Comparison of ENCODE assay signal across 29 cellular contexts in the genomic region with DNA sequence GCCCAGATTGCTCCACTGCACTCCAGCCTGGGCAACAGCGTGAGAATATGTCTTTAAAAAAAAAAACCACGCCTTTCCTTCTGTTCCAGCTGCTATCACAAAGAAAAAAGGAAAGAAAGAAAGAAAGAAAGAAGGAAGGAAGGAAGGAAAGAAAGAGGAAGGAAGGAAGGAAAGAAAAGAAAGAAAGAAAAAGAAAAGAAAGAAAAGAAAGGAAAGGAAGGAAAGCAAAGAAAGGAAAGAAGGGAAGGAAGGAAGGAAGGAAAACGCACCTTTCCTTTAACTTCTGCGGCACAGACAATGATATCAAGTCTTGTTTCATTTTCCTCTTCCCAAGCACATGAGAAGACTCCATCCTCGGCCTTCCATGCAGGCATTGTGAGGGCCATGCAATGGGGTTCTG.
"Had no signal": no experiment of that assay in that cellular context is flagged by ENCODE, and none has a peak within 500 bp of the region (broad histone marks: within the 10 kb centered on the region; RNA-seq: fewer than 3 reads in every experiment).

No MANE protein-coding gene starts in this region.

- H3K36me3 Mint-ChIP-seq: activated naive CD4-positive, alpha-beta T cell treated with anti-CD3 and anti-CD28 coated beads, Interleukin-2, amount 50 U/mL, for 72 hours; T-cell had no signal

- H3K27ac Mint-ChIP-seq: activated CD4-positive, alpha-beta T cell treated with anti-CD3 and anti-CD28 coated beads, Interleukin-2, amount 10 ng/mL, durations not matched to agents 24 days and 14 days; activated CD8-positive, alpha-beta T cell treated with anti-CD3 and anti-CD28 coated beads for 36 hours; activated naive CD4-positive, alpha-beta T cell treated with anti-CD3 and anti-CD28 coated beads, Interleukin-2, amount 50 U/mL, for 72 hours; activated T-cell treated with anti-CD3 and anti-CD28 coated beads, Interleukin-2, amount 50 U/mL, for 72 hours; activated T-helper 17 cell treated with anti-CD3 and anti-CD28 coated beads, Interleukin-2, amount 50 U/mL, for 72 hours; T-cell; T-helper 17 cell had no signal

- H3K27ac ChIP-seq: adrenal gland, body of pancreas, Peyer's patch, SJSA1 had no signal

- H3K9me3 ChIP-seq: adrenal gland, body of pancreas, Peyer's patch, SJSA1, SK-N-SH had no signal

- FAIRE-seq: astrocyte had no signal

- H3K4me1 ChIP-seq: adrenal gland had no signal

- H3K4me3 Mint-ChIP-seq: activated CD4-positive, alpha-beta T cell treated with anti-CD3 and anti-CD28 coated beads, Interleukin-2, amount 10 ng/mL, durations not matched to agents 24 days and 14 days; activated CD8-positive, alpha-beta T cell treated with anti-CD3 and anti-CD28 coated beads for 36 hours; activated T-cell treated with anti-CD3 and anti-CD28 coated beads, Interleukin-2, amount 50 U/mL, for 72 hours; activated T-helper 17 cell treated with anti-CD3 and anti-CD28 coated beads, Interleukin-2, amount 50 U/mL, for 72 hours; T-cell; T-helper 17 cell had no signal

- H3K27me3 Mint-ChIP-seq: activated CD8-positive, alpha-beta T cell treated with anti-CD3 and anti-CD28 coated beads for 36 hours; activated T-helper 17 cell treated with anti-CD3 and anti-CD28 coated beads, Interleukin-2, amount 50 U/mL, for 72 hours had no signal

- H3K4me1 Mint-ChIP-seq: activated CD4-positive, alpha-beta T cell treated with anti-CD3 and anti-CD28 coated beads, Interleukin-2, amount 10 ng/mL, durations not matched to agents 24 days and 14 days; activated T-helper 17 cell treated with anti-CD3 and anti-CD28 coated beads, Interleukin-2, amount 50 U/mL, for 72 hours; T-cell had no signal

- ATAC-seq: activated CD8-positive, alpha-beta T cell treated with anti-CD3 and anti-CD28 coated beads for 36 hours; activated naive CD4-positive, alpha-beta T cell treated with anti-CD3 and anti-CD28 coated beads, Interleukin-2, amount 50 U/mL, for 72 hours; activated T-cell treated with anti-CD3 and anti-CD28 coated beads, Interleukin-2, amount 50 U/mL, for 72 hours; activated T-helper 17 cell treated with anti-CD3 and anti-CD28 coated beads, Interleukin-2, amount 50 U/mL, for 72 hours; body of pancreas; PC-3; T-cell; T-helper 17 cell had no signal

- H3K4me3 ChIP-seq: adrenal gland, body of pancreas, Peyer's patch, SJSA1 had no signal

- H3K36me3 ChIP-seq: adrenal gland, Peyer's patch, SJSA1 had no signal

- H3K9me3 Mint-ChIP-seq: activated CD4-positive, alpha-beta T cell treated with anti-CD3 and anti-CD28 coated beads, Interleukin-2, amount 10 ng/mL, durations not matched to agents 24 days and 14 days; activated CD8-positive, alpha-beta T cell treated with anti-CD3 and anti-CD28 coated beads for 36 hours; activated naive CD4-positive, alpha-beta T cell treated with anti-CD3 and anti-CD28 coated beads, Interleukin-2, amount 50 U/mL, for 72 hours; activated T-cell treated with anti-CD3 and anti-CD28 coated beads, Interleukin-2, amount 50 U/mL, for 72 hours; activated T-helper 17 cell treated with anti-CD3 and anti-CD28 coated beads, Interleukin-2, amount 50 U/mL, for 72 hours; T-cell had no signal

- H3K9ac ChIP-seq: SK-N-SH had no signal

- H3K27me3 ChIP-seq: adrenal gland, body of pancreas, Peyer's patch, SJSA1 had no signal

- DNase-seq: activated CD4-positive, alpha-beta T cell treated with anti-CD3 and anti-CD28 coated beads, Interleukin-2, amount 10 ng/mL, durations not matched to agents 24 days and 14 days; activated CD4-positive, alpha-beta T cell treated with anti-CD3 and anti-CD28 coated beads, Interleukin-2, amount 50 U/mL, for 4 hours; activated CD8-positive, alpha-beta T cell treated with anti-CD3 and anti-CD28 coated beads for 36 hours; activated effector memory CD4-positive, alpha-beta T cell treated with anti-CD3 and anti-CD28 coated beads, Interleukin-2, amount 50 U/mL, for 16 hours; activated naive CD4-positive, alpha-beta T cell; activated T-cell treated with anti-CD3 and anti-CD28 coated beads, Interleukin-2, amount 50 U/mL, for 1 hour; activated T-cell treated with anti-CD3 and anti-CD28 coated beads, Interleukin-2, amount 50 U/mL, for 72 hours; adrenal gland; body of pancreas; caudate nucleus; cerebellar nuclear complex; NCI-H1105; NCI-H1417 treated with DMSO at 0.1 percent for 48 hours; NCI-H187 treated with DMSO at 0.1 percent for 48 hours; NCI-H2081 treated with DMSO at 0.1 percent for 48 hours; NCI-H345; NCI-H524 treated with DMSO at 0.1 percent for 48 hours; PC-3; Peyer's patch; RPMI8226; SHP77 treated with DMSO at 0.1 percent for 48 hours; SK-N-SH; T-cell; T-helper 17 cell; T1000 had no signal

- H3K4me2 ChIP-seq: SK-N-SH had no signal
